Comparison of ENCODE assay signal across 11 cellular contexts in the genomic region with DNA sequence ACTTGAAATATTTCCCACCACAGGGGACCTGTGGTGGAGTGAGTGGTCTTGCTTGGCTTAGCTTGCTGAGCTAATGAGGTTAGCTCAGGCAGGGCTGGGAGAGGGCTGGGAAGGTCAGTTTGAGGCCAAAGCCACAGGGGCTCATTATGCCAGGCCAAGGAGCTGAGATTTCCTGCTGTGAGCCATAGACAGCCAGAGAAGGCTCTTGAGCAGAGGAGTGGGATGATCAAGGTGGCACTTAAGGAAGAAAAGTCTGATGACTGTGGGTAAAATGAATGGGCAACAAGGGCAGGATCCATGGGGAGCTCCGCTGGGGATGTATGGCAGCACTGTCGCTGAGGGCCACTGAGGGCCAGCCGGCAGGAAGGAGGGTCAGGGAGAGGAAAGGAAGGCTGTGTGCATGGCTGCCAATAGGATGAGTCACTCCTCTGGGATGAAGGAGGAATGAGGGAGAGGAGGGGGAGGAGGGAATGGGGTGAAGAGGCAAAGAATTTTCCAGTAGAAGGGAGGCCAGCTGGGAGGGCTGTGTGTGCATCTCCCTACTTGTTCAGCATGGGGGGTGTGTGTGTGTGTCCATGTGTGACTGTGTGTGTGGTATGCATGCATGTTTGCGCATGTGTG. TPM values are rescaled to one million over a fixed set of nuclear protein-coding genes. Genes with fewer than 3 reads are reported as not detected.
DNase-seq lines count a peak whose midpoint lies in the region; ATAC-seq and TF ChIP-seq lines count a peak whose summit lies in the region.
"Had no signal": no experiment of that assay in that cellular context is flagged by ENCODE, and none has a peak within 500 bp of the region (broad histone marks: within the 10 kb centered on the region; RNA-seq: fewer than 3 reads in every experiment).

No MANE protein-coding gene starts in this region.

- H3K9me3 ChIP-seq in A673 (ENCODE audit: low read depth, low read length, poor library complexity, severe bottlenecking) (no peaks in the 10 kb centered on the region), MG63 (no peaks in the 10 kb centered on the region), mesodermal cell (ENCODE audit: control insufficient read depth, low read length) (no peaks in the 10 kb centered on the region)

- CTCF ChIA-PET in A673 (lab: Charles Lee) = no interaction called here

- POLR2A ChIA-PET in A673 (lab: Charles Lee; ENCODE audit: low non-redundant PET) = no interaction called here

- no peaks in the 10 kb centered on the region for H3K4me1 ChIP-seq in A673 (ENCODE audit: insufficient read depth, low read length, poor library complexity, severe bottlenecking)
- H3K4me1 ChIP-seq in mesodermal cell (ENCODE audit: control insufficient read depth, insufficient read depth, low read length, poor library complexity, severe bottlenecking) = peaks cover 34% of the 10 kb centered on the region
- H3K4me1 ChIP-seq: BLaER1 treated with 17β-estradiol and CSF1 and Interleukin-3, amounts not matched to agents 10 nM and 100 nM had no signal

- ATAC-seq in esophagus mucosa (peak; percentile 12), GM18858 (IDR thresholded peaks at IDR 0.05; ENCODE audit: unreplicated experiment) (no peak), GM21390 (IDR thresholded peaks at IDR 0.05; ENCODE audit: unreplicated experiment) (no peak)

- H3K4me3 ChIP-seq in A673 (ENCODE audit: low read depth, low read length, poor library complexity, severe bottlenecking) (no peak overlapping the region), MG63 (no peak overlapping the region), mesodermal cell (ENCODE audit: extremely low read depth, insufficient read depth, low read length, poor library complexity, severe bottlenecking) (no peak overlapping the region)
- H3K4me3 ChIP-seq: BLaER1 treated with 17β-estradiol and CSF1 and Interleukin-3, amounts not matched to agents 10 nM and 100 nM; skin epidermis had no signal

- DNase-seq in A673 (ENCODE audit: low spot score) (peak; percentile 52), MG63 (peak; percentile 91), MV-4-11 (lab: John Stamatoyannopoulos, UW) (no peak), SHP77 (lab: John Stamatoyannopoulos, UW) (no peak)

- no TSS peak for BruUV-seq in A673 (replicated peaks; lab: Mats Ljungman, UMichigan)

- intact Hi-C loops in A673 (cut with micrococcal nuclease; ENCODE audit: unreplicated experiment) = no loop called here

- WGBS in mesodermal cell (ENCODE audit: insufficient coverage in 2 of 2), 2 experiments = 21 to 27% methylated on average over 4 of the region's 4 CpGs

- H3K27ac ChIP-seq in A673 (ENCODE audit: low read depth, low read length, poor library complexity, severe bottlenecking) (no peak overlapping the region), mesodermal cell (ENCODE audit: low read depth, low read length, severe bottlenecking) (peak overlapping the region; percentile 93)
- H3K27ac ChIP-seq: BLaER1 treated with 17β-estradiol and CSF1 and Interleukin-3, amounts not matched to agents 10 nM and 100 nM had no signal

- TF ChIP-seq CTCF in A673 (conservative IDR thresholded peaks at IDR 0.05; ENCODE audit: low read depth, low read length) = no peak

- H3K27me3 ChIP-seq in A673 (replicated peaks; ENCODE audit: insufficient read depth, low read depth, low read length, poor library complexity) (no peaks in the 10 kb centered on the region), MG63 (no peaks in the 10 kb centered on the region)
- H3K27me3 ChIP-seq: BLaER1 treated with 17β-estradiol and CSF1 and Interleukin-3, amounts not matched to agents 10 nM and 100 nM had no signal

- H3K36me3 ChIP-seq in A673 (ENCODE audit: insufficient read depth, low read length, poor library complexity, severe bottlenecking) (no peaks in the 10 kb centered on the region), MG63 (no peaks in the 10 kb centered on the region), mesodermal cell (ENCODE audit: control insufficient read depth, insufficient read depth, low read length) (no peaks in the 10 kb centered on the region)
- H3K36me3 ChIP-seq: BLaER1 treated with 17β-estradiol and CSF1 and Interleukin-3, amounts not matched to agents 10 nM and 100 nM had no signal

RNA-seq across cellular contexts. Expression of a gene that starts 18.7 kb away (rescaled TPM):
- 0.09 TPM in 2 replicates for total RNA-seq in A673 (2021)
- 0.07 TPM in 1 of 2 replicates, not detected in the other for total RNA-seq in MG63 (2014; rRNA removed; shearing (Covaris generic); ENCODE audit: low replicate concordance)
- total RNA-seq in esophagus mucosa = 0.60 TPM
- 0.92 TPM for polyA plus RNA-seq in mesodermal cell (2013, experiment 1 of 2)
- polyA plus RNA-seq in mesodermal cell (2013, experiment 2 of 2) = 0.71 TPM

RNA-seq across cellular contexts. Expression of a gene that starts 54.6 kb away (rescaled TPM):
- not detected in 2 replicates for total RNA-seq in A673 (2021)
- total RNA-seq in MG63 (2014; rRNA removed; shearing (Covaris generic); ENCODE audit: low replicate concordance) = not detected in 2 replicates
- total RNA-seq in esophagus mucosa = not detected
- not detected for polyA plus RNA-seq in mesodermal cell (2013, experiment 1 of 2)
- not detected for polyA plus RNA-seq in mesodermal cell (2013, experiment 2 of 2)
- polyA plus RNA-seq: adipose tissue had no signal

Comparison
In these comparisons a context has a peak if more than half of its experiments do, and no peak if none do; other contexts are left out.
1. DNase-seq: peak in A673 (single experiment) and MG63 (single experiment); none in MV-4-11 (single experiment) and SHP77 (0 of 2).